8 cellular contexts compared by ENCODE assay signal in genomic region chr16:57042157-57043111, GRCh38. TPM values are rescaled to one million over a fixed set of nuclear protein-coding genes. Genes with fewer than 3 reads are reported as not detected.
A peak's percentile ranks its signal among the peaks of the same experiment; 100 is the strongest.
DNase-seq lines count a peak whose midpoint lies in the region; ATAC-seq and TF ChIP-seq lines count a peak whose summit lies in the region.

No MANE protein-coding gene starts in this region.

- no peak overlapping the region for H3K27ac ChIP-seq in ascending aorta

- DNase-seq in activated CD4-positive, alpha-beta T cell treated with anti-CD3 and anti-CD28 coated beads, Interleukin-2, amount 50 U/mL, for 4 hours: peak; percentile 79
- DNase-seq in glomerular visceral epithelial cell (ENCODE audit: extremely low spot score): peak; percentile 46
- peak; percentile 84 for DNase-seq in stimulated activated naive CD8-positive, alpha-beta T cell treated with anti-CD3 and anti-CD28 coated beads, Interleukin-15, Interleukin-2, amounts not matched to agents 100 U/mL and 50 U/mL, for 24 hours
- DNase-seq in occipital lobe (lab: John Stamatoyannopoulos, UW): no peak
- no peak for DNase-seq in left ventricle myocardium superior
- no peak for DNase-seq in ascending aorta (ENCODE audit: low spot score in 2 of 2)

- ATAC-seq in GM19372 (IDR thresholded peaks at IDR 0.05; ENCODE audit: low read depth, unreplicated experiment) (peak; percentile 65), HG03442 (IDR thresholded peaks at IDR 0.05; ENCODE audit: unreplicated experiment) (peak; percentile 66), left ventricle myocardium superior (no peak)
- peak; percentile 82 for ATAC-seq in stimulated activated naive CD8-positive, alpha-beta T cell treated with anti-CD3 and anti-CD28 coated beads, Interleukin-15, Interleukin-2, amounts not matched to agents 100 U/mL and 50 U/mL, for 24 hours

- no peaks in the 10 kb centered on the region for H3K9me3 ChIP-seq in ascending aorta

- TF ChIP-seq CTCF in ascending aorta (IDR thresholded peaks at IDR 0.05): no peak

- H3K36me3 ChIP-seq in ascending aorta: peaks cover 6 to 32% of the 10 kb centered on the region in 2 donors

- intact Hi-C loops in left ventricle myocardium superior (cut with micrococcal nuclease): loop anchor here (10.0 kb wide), 2 partner anchors 78 to 178 kb away; partner anchors contain the start of genes CETP and SLC12A3
- intact Hi-C loops in ascending aorta (cut with DNase I): no loop called here

- no peaks in the 10 kb centered on the region for H3K4me1 ChIP-seq in ascending aorta

- no peaks in the 10 kb centered on the region for H3K27me3 ChIP-seq in ascending aorta

- H3K4me3 ChIP-seq in ascending aorta: no peak overlapping the region

RNA-seq across cellular contexts. Expression of gene CPNE2, which starts 49.9 kb away (rescaled TPM):
- total RNA-seq in occipital lobe (40.6 TPM), left ventricle myocardium superior (11.2 TPM), ascending aorta (36.6 TPM)

RNA-seq across cellular contexts. Expression of gene NLRC5, which starts 53.1 kb away (rescaled TPM):
- 2.0 TPM for total RNA-seq in occipital lobe
- total RNA-seq in left ventricle myocardium superior: 9.8 TPM
- 46.7 TPM for total RNA-seq in ascending aorta

Comparison
In these comparisons a context has a peak if more than half of its experiments do, and no peak if none do; other contexts are left out.
1. DNase-seq: peak in activated CD4-positive, alpha-beta T cell treated with anti-CD3 and anti-CD28 coated beads, Interleukin-2, amount 50 U/mL, for 4 hours (2 of 2), glomerular visceral epithelial cell (single experiment) and stimulated activated naive CD8-positive, alpha-beta T cell treated with anti-CD3 and anti-CD28 coated beads, Interleukin-15, Interleukin-2, amounts not matched to agents 100 U/mL and 50 U/mL, for 24 hours (single experiment); none in occipital lobe (single experiment), left ventricle myocardium superior (single experiment) and ascending aorta (0 of 2).